Comparison of ENCODE assay signal across 6 cellular contexts in genomic region chr6:26689324-26689948, GRCh38. TPM values are rescaled to one million over a fixed set of nuclear protein-coding genes. Genes with fewer than 3 reads are reported as not detected.
DNase-seq lines count a peak whose midpoint lies in the region; ATAC-seq, FAIRE-seq and TF ChIP-seq lines count a peak whose summit lies in the region.
"Not testable (repeated sequence)": the region's sequence is repeated elsewhere in the genome, so short reads cannot be mapped to it uniquely, and the experiment has no call there.

No MANE protein-coding gene starts in this region.

- WGBS in pancreas, 2 donors = no CpG with 5 or more reads among the region's 43 CpGs

- CTCF ChIA-PET in PC-9 (lab: Charles Lee) = not testable (repeated sequence)

- H4K20me1 ChIP-seq in GM23338 (replicated peaks; ENCODE audit: insufficient read depth); PC-9 (ENCODE audit: insufficient read depth): not testable (repeated sequence)

- not testable (repeated sequence) for H3K9me2 ChIP-seq in GM23338 (ENCODE audit: insufficient read depth); PC-9 (ENCODE audit: insufficient read depth)

- not testable (repeated sequence) for H3K4me1 ChIP-seq in GM23338 (ENCODE audit: insufficient read depth); PC-9 (replicated peaks; ENCODE audit: insufficient read depth); foreskin keratinocyte; pancreas

- not testable (repeated sequence) for H3K4me3 ChIP-seq in GM23338, PC-9, pancreas

- intact Hi-C loops in PC-9 (cut with micrococcal nuclease; ENCODE audit: unreplicated experiment); pancreas (cut with DNase I): not testable (repeated sequence)

- not testable (repeated sequence) for H3K79me2 ChIP-seq in GM23338 (replicated peaks; ENCODE audit: insufficient read depth); PC-9 (ENCODE audit: low read depth)

- H3K4me2 ChIP-seq in GM23338, PC-9: not testable (repeated sequence)

- H3K27me3 ChIP-seq in GM23338 (ENCODE audit: insufficient read depth); PC-9 (ENCODE audit: insufficient read depth, low read depth); foreskin keratinocyte; pancreas: not testable (repeated sequence)

- not testable (repeated sequence) for FAIRE-seq in pancreas (lab: Jason Lieb, UNC)
- FAIRE-seq in urothelium cell line (lab: Jason Lieb, UNC) = peak; percentile 63

- not testable (repeated sequence) for H3K27me3 Mint-ChIP-seq in GM23338 (ENCODE audit: insufficient read depth, low read depth, poor library complexity)

- not testable (repeated sequence) for DNase-seq in GM23338 (ENCODE audit: low spot score); PC-9; foreskin keratinocyte; pancreas; urothelium cell line (ENCODE audit: low spot score)

- not testable (repeated sequence) for H3K9me3 ChIP-seq in PC-9 (ENCODE audit: insufficient read depth, low read depth); pancreas

- H2AFZ ChIP-seq in GM23338, PC-9: not testable (repeated sequence)

- not testable (repeated sequence) for H3F3A ChIP-seq in GM23338 (replicated peaks; ENCODE audit: low read depth); PC-9 (ENCODE audit: insufficient read depth, low read depth)

- H3K4me3 Mint-ChIP-seq in GM23338 = not testable (repeated sequence)

- peak; percentile 99 for ATAC-seq in GM23338
- peak; percentile 91 for ATAC-seq in SK-N-SH treated with all-trans-retinoic acid at 6 μM for 48 hours
- ATAC-seq in foreskin keratinocyte = peak; percentile 75
- ATAC-seq in pancreas = peak; percentile 55 to 93 (median 74)

- not testable (repeated sequence) for H3K4me1 Mint-ChIP-seq in GM23338

- H3K27ac Mint-ChIP-seq in GM23338 = not testable (repeated sequence)

- POLR2A ChIA-PET in PC-9 (lab: Charles Lee; ENCODE audit: unreplicated experiment) = not testable (repeated sequence)

- not testable (repeated sequence) for H3K36me3 ChIP-seq in GM23338 (ENCODE audit: insufficient read depth); PC-9 (ENCODE audit: low read depth); pancreas

- H3K9me3 Mint-ChIP-seq in GM23338 = not testable (repeated sequence)

- not testable (repeated sequence) for H3K36me3 Mint-ChIP-seq in GM23338 (ENCODE audit: low read depth)

- TSS peak; percentile 31 for BruUV-seq in PC-9 (replicated peaks; lab: Mats Ljungman, UMichigan)

- TF ChIP-seq CTCF in GM23338 (conservative IDR thresholded peaks at IDR 0.05; ENCODE audit: low read depth in 2 of 2); PC-9 (conservative IDR thresholded peaks at IDR 0.05); foreskin keratinocyte (conservative IDR thresholded peaks at IDR 0.05); pancreas (IDR thresholded peaks at IDR 0.05): not testable (repeated sequence)

- not testable (repeated sequence) for H3K27ac ChIP-seq in GM23338 (ENCODE audit: low read depth); PC-9; foreskin keratinocyte; pancreas

RNA-seq across cellular contexts. Expression of gene ZNF322, which starts 29.9 kb away (rescaled TPM):
- total RNA-seq in GM23338 (2014; rRNA removed; shearing (Covaris generic)) = 43.3 and 47.0 TPM in 2 replicates
- 59.7 and 61.0 TPM in 2 replicates for polyA plus RNA-seq in GM23338 (2016; fragmentation: Nextera tagmentation; extraction: Ambion mirVana)
- 23.0 and 28.2 TPM in 2 replicates for total RNA-seq in PC-9 (2021)
- total RNA-seq in foreskin keratinocyte = 8.4 and 8.5 TPM in 2 replicates
- 2.2 and 2.6 TPM in 2 replicates for polyA plus RNA-seq in foreskin keratinocyte
- total RNA-seq in pancreas = 10 to 100 TPM in 3 of 6 donors, 1 to 10 TPM in 3; 6.1 to 17.0 (median 9.2) TPM
- polyA plus RNA-seq in pancreas = 1 to 10 TPM; 3.7 to 6.2 TPM
